8 cellular contexts compared by ENCODE assay signal in the genomic region with DNA sequence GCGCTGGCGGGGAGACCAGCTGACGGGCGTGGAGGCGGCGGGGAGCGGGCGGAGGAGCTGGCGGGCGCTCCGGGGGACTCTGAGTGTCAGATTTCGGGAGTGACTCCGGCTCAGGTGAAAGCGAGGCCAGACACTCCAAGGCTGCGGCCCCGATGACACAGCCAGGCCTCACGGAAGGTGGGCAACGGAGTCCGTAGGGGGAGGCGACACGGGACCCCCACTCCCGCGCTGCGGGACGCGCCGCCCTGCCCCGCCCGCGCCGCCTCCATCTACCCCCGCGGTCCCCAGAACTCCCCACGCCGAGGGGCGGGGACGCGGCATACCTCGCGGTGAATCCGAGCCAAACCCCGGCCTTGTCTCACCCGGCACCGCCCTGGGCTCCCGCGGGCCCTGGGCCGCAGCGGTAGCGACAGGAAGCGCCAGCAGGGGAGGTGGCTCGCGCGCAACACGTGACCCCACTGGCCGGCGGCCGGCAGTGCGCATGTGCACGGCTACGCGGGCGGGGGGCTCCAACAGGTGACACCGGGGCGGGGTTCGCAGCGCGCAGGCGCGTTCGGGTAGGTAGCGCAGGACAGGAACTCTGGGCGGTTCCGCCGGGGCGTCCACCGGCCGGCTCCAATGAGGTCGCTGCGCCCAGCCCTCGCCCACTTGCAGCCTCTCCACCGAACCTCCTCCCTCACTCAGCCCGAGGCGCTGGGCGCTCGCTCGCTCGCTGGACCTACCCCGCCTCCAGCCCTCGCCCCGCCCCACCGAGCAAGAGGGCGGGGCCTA. TPM values are rescaled to one million over a fixed set of nuclear protein-coding genes. Genes with fewer than 3 reads are reported as not detected.
A peak's percentile ranks its signal among the peaks of the same experiment; 100 is the strongest.
DNase-seq lines count a peak whose midpoint lies in the region; ATAC-seq lines count a peak whose summit lies in the region.

A gene with protein sequence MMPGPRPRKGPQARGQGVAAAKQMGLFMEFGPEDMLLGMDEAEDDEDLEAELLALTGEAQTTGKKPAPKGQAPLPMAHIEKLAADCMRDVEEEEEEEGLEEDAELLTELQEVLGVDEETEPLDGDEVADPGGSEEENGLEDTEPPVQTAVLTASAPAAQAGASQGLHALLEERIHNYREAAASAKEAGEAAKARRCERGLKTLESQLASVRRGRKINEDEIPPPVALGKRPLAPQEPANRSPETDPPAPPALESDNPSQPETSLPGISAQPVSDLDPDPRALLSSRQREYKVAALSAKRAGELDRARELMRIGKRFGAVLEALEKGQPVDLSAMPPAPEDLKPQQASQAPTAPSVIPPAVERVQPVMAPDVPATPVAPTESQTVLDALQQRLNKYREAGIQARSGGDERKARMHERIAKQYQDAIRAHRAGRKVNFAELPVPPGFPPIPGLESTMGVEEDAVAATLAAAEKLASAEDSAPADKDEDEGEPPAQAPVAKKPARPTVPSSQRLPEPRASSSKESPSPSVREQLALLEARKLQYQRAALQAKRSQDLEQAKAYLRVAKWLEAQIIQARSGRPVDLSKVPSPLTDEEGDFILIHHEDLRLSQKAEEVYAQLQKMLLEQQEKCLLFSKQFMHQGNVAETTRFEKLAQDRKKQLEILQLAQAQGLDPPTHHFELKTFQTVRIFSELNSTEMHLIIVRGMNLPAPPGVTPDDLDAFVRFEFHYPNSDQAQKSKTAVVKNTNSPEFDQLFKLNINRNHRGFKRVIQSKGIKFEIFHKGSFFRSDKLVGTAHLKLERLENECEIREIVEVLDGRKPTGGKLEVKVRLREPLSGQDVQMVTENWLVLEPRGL (minus strand): TSS at position 460 of the 771 bp plus-strand sequence. CDS start 1,585 bp downstream, outside the sequence.

- peak; percentile 88 for ATAC-seq in GM19468 (IDR thresholded peaks at IDR 0.05; ENCODE audit: extremely low read depth, unreplicated experiment)

- peak; percentile 100 for DNase-seq in COLO668 (lab: John Stamatoyannopoulos, UW; ENCODE audit: unreplicated experiment)
- DNase-seq in HS-5 (ENCODE audit: low read depth), result peak; percentile 85
- DNase-seq in NK-92 treated with Interleukin-12 subunit alpha and Interleukin-12 subunit beta, amount 100 ng/mL, for 24 hours (lab: John Stamatoyannopoulos, UW), result peak; percentile 100
- peak; percentile 99 for DNase-seq in activated CD8-positive, alpha-beta memory T cell treated with anti-CD3 and anti-CD28 coated beads for 24 hours
- DNase-seq in effector CD8-positive, alpha-beta T cell (lab: John Stamatoyannopoulos, UW), result peak; percentile 98
- DNase-seq in lung microvascular endothelial cell (ENCODE audit: low read depth in 2 of 2), result peak; percentile 98 to 99
- peak; percentile 98 to 99 (median 98) for DNase-seq in stimulated activated CD4-positive, alpha-beta T cell treated with anti-CD3 and anti-CD28 coated beads, TNF-alpha, amount 100 ng/mL, for 48 hours (ENCODE audit: low read depth in 3 of 3)

RNA-seq across cellular contexts. Expression of the gene that starts here (rescaled TPM):
- total RNA-seq in lung microvascular endothelial cell, result 14.4 and 23.8 TPM in 2 replicates

Comparison
In these comparisons a context has a peak if more than half of its experiments do, and no peak if none do; other contexts are left out.
1. Peak in every context shown above with its lines: DNase-seq and ATAC-seq.